23 cellular contexts compared by ENCODE assay signal in the genomic region with DNA sequence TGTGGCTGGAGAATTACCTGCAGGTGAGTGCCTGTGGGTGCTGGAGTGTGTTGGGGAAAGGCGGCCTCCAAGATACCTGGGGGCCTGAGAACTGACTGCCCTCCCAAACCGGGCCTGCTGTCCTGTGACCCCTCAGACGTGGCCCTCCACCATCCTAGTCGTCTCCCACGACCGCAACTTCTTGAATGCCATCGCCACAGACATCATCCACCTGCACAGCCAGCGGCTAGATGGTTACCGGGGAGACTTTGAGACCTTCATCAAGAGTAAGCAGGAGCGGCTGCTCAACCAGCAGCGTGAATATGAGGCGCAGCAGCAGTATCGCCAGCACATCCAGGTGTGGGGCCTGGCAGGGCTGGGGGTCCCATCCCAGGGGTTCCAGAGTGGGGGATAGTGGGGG. TPM values are rescaled to one million over a fixed set of nuclear protein-coding genes. Genes with fewer than 3 reads are reported as not detected.
"Had no signal": no experiment of that assay in that cellular context is flagged by ENCODE, and none has a peak within 500 bp of the region (broad histone marks: within the 10 kb centered on the region; RNA-seq: fewer than 3 reads in every experiment).

No MANE protein-coding gene starts in this region.

- H3K4me3 ChIP-seq: K562 had no signal

- H3K4me2 ChIP-seq: KMS-11, SK-N-SH had no signal

- ATAC-seq: K562 had no signal

- H3K27ac ChIP-seq: HL-60, KMS-11 had no signal

- DNase-seq: Kasumi-1, MM.1S, NCI-H1105, NCI-H1417, NCI-H1436 treated with DMSO at 0.1 percent for 48 hours, NCI-H1694, NCI-H187 treated with DMSO at 0.1 percent for 48 hours, NCI-H2029 treated with DMSO at 0.1 percent for 48 hours, NCI-H2227 treated with DMSO at 0.1 percent for 48 hours, NCI-H446, NCI-H510A, NCI-H524 treated with DMSO at 0.1 percent for 48 hours, NCI-H69, NCI-H774, RPMI8226, SHP77, SK-N-SH, SW 1271 had no signal

- H3K9me3 ChIP-seq: SK-N-SH had no signal

- H3K9ac ChIP-seq: KMS-11, SK-N-SH had no signal

RNA-seq across cellular contexts. Expression of a gene that starts 40.0 kb away (rescaled TPM):
- total RNA-seq: M059J, SK-MEL-5 had no signal
- polyA plus RNA-seq: K562 had no signal
